Comparison of ENCODE assay signal across 2 cellular contexts in genomic region chr3:52805270-52806039, GRCh38.
TF ChIP-seq lines count a peak whose summit lies in the region.

No MANE protein-coding gene starts in this region.

TF ChIP-seq in GM23338, 12 proteins besides CTCF, POLR2A, EP300 and RAD21:
- no peak for TF ChIP-seq POLR2AphosphoS5 (IDR thresholded peaks at IDR 0.05; ENCODE audit: low read depth)
- no peak for TF ChIP-seq EZH2 (IDR thresholded peaks at IDR 0.05; ENCODE audit: low read depth, unreplicated experiment)
- TF ChIP-seq NANOG (IDR thresholded peaks at IDR 0.05; ENCODE audit: borderline replicate concordance) = no peak
- TF ChIP-seq ETS1 (IDR thresholded peaks at IDR 0.05) = no peak
- no peak for TF ChIP-seq REST (IDR thresholded peaks at IDR 0.05; ENCODE audit: unreplicated experiment)
- TF ChIP-seq CREB1 (CRISPR knock-in tag; IDR thresholded peaks at IDR 0.05; ENCODE audit: low read depth) = no peak
- TF ChIP-seq ZNF114 (CRISPR knock-in tag; IDR thresholded peaks at IDR 0.05) = no peak
- TF ChIP-seq STAT1 (IDR thresholded peaks at IDR 0.05; ENCODE audit: unreplicated experiment) = no peak

TF ChIP-seq in K562, 482 proteins besides CTCF, POLR2A, EP300 and RAD21:
- TF ChIP-seq SLC30A9 (CRISPR knock-in tag; IDR thresholded peaks at IDR 0.05) = no peak
- TF ChIP-seq BHLHE40 (IDR thresholded peaks at IDR 0.05; ENCODE audit: low read length) = peak; percentile 57
